Comparison of ENCODE assay signal across 15 cellular contexts in the genomic region with DNA sequence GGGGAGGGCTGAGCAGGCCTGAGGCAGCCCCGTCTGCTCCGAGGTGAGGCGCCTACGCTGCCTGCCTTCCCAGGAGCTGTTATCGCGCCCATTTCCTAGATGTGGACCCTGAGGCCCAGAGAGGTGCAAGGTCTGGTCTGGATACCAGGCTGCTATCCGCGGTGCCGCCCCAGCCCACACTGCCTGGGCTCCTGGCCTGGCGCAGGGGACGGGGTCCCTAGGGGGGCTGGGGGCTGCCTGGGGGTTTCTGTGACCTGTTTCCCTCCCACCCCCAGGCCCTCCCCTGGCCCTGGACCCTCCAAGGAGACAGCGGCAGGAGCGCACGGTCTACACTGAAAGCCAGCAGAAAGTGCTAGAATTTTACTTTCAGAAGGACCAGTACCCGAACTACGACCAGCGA. TPM values are rescaled to one million over a fixed set of nuclear protein-coding genes. Genes with fewer than 3 reads are reported as not detected.
"Had no signal": no experiment of that assay in that cellular context is flagged by ENCODE, and none has a peak within 500 bp of the region (broad histone marks: within the 10 kb centered on the region; RNA-seq: fewer than 3 reads in every experiment).

No MANE protein-coding gene starts in this region.

RNA-seq across cellular contexts. Expression of a gene that starts 0.8 kb away (rescaled TPM):
- total RNA-seq: stomach, subcutaneous adipose tissue, suprapubic skin, temporal lobe, thoracic aorta, thyroid gland, tibial nerve, transverse colon, upper lobe of left lung, upper lobe of right lung, ureter, urinary bladder, uterus, vagina had no signal
- polyA plus RNA-seq: stomach, thymus, urinary bladder had no signal

RNA-seq across cellular contexts. Expression of a gene that starts 26.3 kb away (rescaled TPM):
- total RNA-seq: subcutaneous adipose tissue, temporal lobe, thoracic aorta, thyroid gland, tibial nerve, upper lobe of right lung, uterus had no signal

RNA-seq across cellular contexts. Expression of a gene that starts 38.1 kb away (rescaled TPM):
- total RNA-seq: stomach, subcutaneous adipose tissue, suprapubic skin, temporal lobe, thoracic aorta, thyroid gland, tibial nerve, transverse colon, upper lobe of left lung, upper lobe of right lung, ureter, urinary bladder, uterus, vagina had no signal
- polyA plus RNA-seq: stomach, urinary bladder had no signal

RNA-seq across cellular contexts. Expression of a gene that starts 55.5 kb away (rescaled TPM):
- total RNA-seq: stomach, subcutaneous adipose tissue, suprapubic skin, temporal lobe, thoracic aorta, thyroid gland, tibial nerve, transverse colon, upper lobe of left lung, upper lobe of right lung, ureter, urinary bladder, uterus, vagina had no signal
- polyA plus RNA-seq: stomach, thymus, urinary bladder had no signal
